Comparison of ENCODE assay signal across 1 cellular context in genomic region chr2:319059-319600, GRCh38.
A peak's percentile ranks its signal among the peaks of the same experiment; 100 is the strongest.
TF ChIP-seq lines count a peak whose summit lies in the region.

No MANE protein-coding gene starts in this region.

TF ChIP-seq in K562, 482 proteins besides CTCF, POLR2A, EP300 and RAD21 (continues in another document):
- TF ChIP-seq ETV6 (IDR thresholded peaks at IDR 0.05; ENCODE audit: borderline replicate concordance in 1 of 2, low read depth in 2 of 2, low read length in 1 of 2) = no peak
- TF ChIP-seq ETV6 (CRISPR knock-in tag; IDR thresholded peaks at IDR 0.05; ENCODE audit: borderline replicate concordance) = no peak
- TF ChIP-seq NFIC (IDR thresholded peaks at IDR 0.05) = no peak
- TF ChIP-seq ZNF253 (CRISPR knock-in tag; conservative IDR thresholded peaks at IDR 0.05) = no peak
- peak; percentile 65 to 86; a peak in 3 of 4 replicates for TF ChIP-seq TRIM24 (IDR thresholded peaks at IDR 0.05)
- TF ChIP-seq ATF3 (IDR thresholded peaks at IDR 0.05) = no peak
- no peak for TF ChIP-seq ATF3 (CRISPR knock-in tag; conservative IDR thresholded peaks at IDR 0.05)
- TF ChIP-seq FOXK1 (CRISPR knock-in tag; IDR thresholded peaks at IDR 0.05; ENCODE audit: borderline replicate concordance) = no peak
- TF ChIP-seq HCFC1 (IDR thresholded peaks at IDR 0.05; ENCODE audit: low read depth, low read length) = no peak
- no peak for TF ChIP-seq CUX1 (CRISPR knock-in tag; IDR thresholded peaks at IDR 0.05)
- TF ChIP-seq ELK3 (CRISPR knock-in tag; IDR thresholded peaks at IDR 0.05) = no peak
- no peak for TF ChIP-seq SMARCC2 (IDR thresholded peaks at IDR 0.05; ENCODE audit: low read depth)
- no peak for TF ChIP-seq ZNF507 (tag; conservative IDR thresholded peaks at IDR 0.05)
- no peak for TF ChIP-seq MCM3 (IDR thresholded peaks at IDR 0.05)
- TF ChIP-seq SP2 (IDR thresholded peaks at IDR 0.05; ENCODE audit: extremely low read depth, low read depth, low read length, poor library complexity, severe bottlenecking) = no peak
- peak; percentile 53 for TF ChIP-seq TEAD4 (IDR thresholded peaks at IDR 0.05; ENCODE audit: low read length)
- no peak for TF ChIP-seq TEAD4 (CRISPR knock-in tag; IDR thresholded peaks at IDR 0.05; ENCODE audit: borderline replicate concordance)
- TF ChIP-seq MCM5 (IDR thresholded peaks at IDR 0.05; ENCODE audit: low read depth) = no peak
- TF ChIP-seq ZNF589 (CRISPR knock-in tag; IDR thresholded peaks at IDR 0.05; ENCODE audit: low read depth) = no peak
- no peak for TF ChIP-seq CXXC5 (CRISPR knock-in tag; IDR thresholded peaks at IDR 0.05)
- TF ChIP-seq NFIX (CRISPR knock-in tag; IDR thresholded peaks at IDR 0.05; ENCODE audit: low read depth) = no peak
- no peak for TF ChIP-seq ZBTB11 (CRISPR knock-in tag; IDR thresholded peaks at IDR 0.05)
- TF ChIP-seq JUN (IDR thresholded peaks at IDR 0.05; ENCODE audit: borderline replicate concordance, low read depth, low read length) = no peak
- TF ChIP-seq JUN (CRISPR knock-in tag; IDR thresholded peaks at IDR 0.05; ENCODE audit: borderline replicate concordance) = no peak
- peak; percentile 92 for TF ChIP-seq HNRNPUL1 (IDR thresholded peaks at IDR 0.05; ENCODE audit: low read length)
- TF ChIP-seq SMARCE1 (IDR thresholded peaks at IDR 0.05) = no peak
- no peak for TF ChIP-seq ZNF274 (IDR thresholded peaks at IDR 0.05; ENCODE audit: borderline replicate concordance, low read depth, low read length)
- TF ChIP-seq EP400 (IDR thresholded peaks at IDR 0.05) = no peak
- no peak for TF ChIP-seq ZBTB5 (IDR thresholded peaks at IDR 0.05)
- TF ChIP-seq RNF219 (CRISPR knock-in tag; IDR thresholded peaks at IDR 0.05) = no peak
- TF ChIP-seq RFX7 (CRISPR knock-in tag; IDR thresholded peaks at IDR 0.05) = no peak
- no peak for TF ChIP-seq FOXK2 (conservative IDR thresholded peaks at IDR 0.05 in 1 of 2, IDR thresholded peaks at IDR 0.05 in 1 of 2; ENCODE audit: low read depth in 2 of 2)
- TF ChIP-seq ZNF263 (CRISPR knock-in tag; IDR thresholded peaks at IDR 0.05; ENCODE audit: borderline replicate concordance) = no peak
- TF ChIP-seq MAX (CRISPR knock-in tag; IDR thresholded peaks at IDR 0.05) = 0 out of 2 replicates have a peak, but pooled peaks have one; percentile 3
- TF ChIP-seq ZNF445 (CRISPR knock-in tag; IDR thresholded peaks at IDR 0.05; ENCODE audit: low read depth) = no peak
- no peak for TF ChIP-seq ELF4 (CRISPR knock-in tag; IDR thresholded peaks at IDR 0.05)
- TF ChIP-seq ZNF24 (IDR thresholded peaks at IDR 0.05) = no peak
- TF ChIP-seq KAT7 (CRISPR knock-in tag; IDR thresholded peaks at IDR 0.05; ENCODE audit: borderline replicate concordance) = no peak
- peak; percentile 98 for TF ChIP-seq ZBTB43 (CRISPR knock-in tag; IDR thresholded peaks at IDR 0.05)
- no peak for TF ChIP-seq PPARD (CRISPR knock-in tag; IDR thresholded peaks at IDR 0.05)
- no peak for TF ChIP-seq NBN (IDR thresholded peaks at IDR 0.05; ENCODE audit: low read depth)
- TF ChIP-seq DEAF1 (CRISPR knock-in tag; IDR thresholded peaks at IDR 0.05) = no peak
- TF ChIP-seq PCBP1 (IDR thresholded peaks at IDR 0.05; ENCODE audit: low read depth, low read length, poor library complexity, severe bottlenecking) = peak; percentile 20
- TF ChIP-seq FOXM1 (IDR thresholded peaks at IDR 0.05; ENCODE audit: low read depth) = no peak
- TF ChIP-seq FOXM1 (CRISPR knock-in tag; IDR thresholded peaks at IDR 0.05; ENCODE audit: low read depth) = no peak
- no peak for TF ChIP-seq CCAR2 (IDR thresholded peaks at IDR 0.05; ENCODE audit: low read depth, low read length)
- no peak for TF ChIP-seq NR3C1 (CRISPR knock-in tag; IDR thresholded peaks at IDR 0.05)
- no peak for TF ChIP-seq POLR3G (IDR thresholded peaks at IDR 0.05; ENCODE audit: extremely low read depth, insufficient read length, insufficient replicate concordance)
- no peak for TF ChIP-seq FOSL1 (tag; conservative IDR thresholded peaks at IDR 0.05)
- no peak for TF ChIP-seq BACH1 (tag; IDR thresholded peaks at IDR 0.05)
- TF ChIP-seq NEUROD1 (IDR thresholded peaks at IDR 0.05; ENCODE audit: borderline replicate concordance, low read depth, low read length, partially characterized antibody) = no peak
- TF ChIP-seq EGR1 (conservative IDR thresholded peaks at IDR 0.05) = peak; percentile 97
